Comparison of ENCODE assay signal across 23 cellular contexts in genomic region chr12:83700858-83701257, GRCh38.
A peak's percentile ranks its signal among the peaks of the same experiment; 100 is the strongest.
DNase-seq lines count a peak whose midpoint lies in the region; ATAC-seq and TF ChIP-seq lines count a peak whose summit lies in the region.
"Had no signal": no experiment of that assay in that cellular context is flagged by ENCODE, and none has a peak within 500 bp of the region (broad histone marks: within the 10 kb centered on the region; RNA-seq: fewer than 3 reads in every experiment).

No MANE protein-coding gene starts in this region.

- H3K79me1 ChIP-seq in IMR-90 (ENCODE audit: low read depth in 1 of 2, low read length in 2 of 2) = no peaks in the 10 kb centered on the region

- no peak overlapping the region for H4K8ac ChIP-seq in IMR-90 (ENCODE audit: low read depth in 2 of 2, low read length in 2 of 2)

- H4K5ac ChIP-seq in IMR-90 (ENCODE audit: low read depth, low read length) = no peak overlapping the region

- no peak overlapping the region for H3K27ac ChIP-seq in IMR-90 (ENCODE audit: insufficient read depth, low read length)
- H3K27ac ChIP-seq: gastroesophageal sphincter, KMS-11, RWPE1, SK-N-MC, suprapubic skin had no signal

- in situ Hi-C loops in Caki2 (cut with HindIII; ENCODE audit: low pct_unique_long_range_greater_than_20kb, low sequenced_read_pairs) (no loop called here), IMR-90 (cut with MboI; ENCODE audit: low sequenced_read_pairs) (no loop called here), astrocyte of the spinal cord (cut with HindIII; ENCODE audit: low sequenced_read_pairs) (no loop called here)

- no peak for TF ChIP-seq POLR2A in IMR-90 (IDR thresholded peaks at IDR 0.05; ENCODE audit: low read depth, low read length)

- no peak overlapping the region for H3K56ac ChIP-seq in IMR-90 (ENCODE audit: extremely low read depth, insufficient read depth, low read length)

- H3K23ac ChIP-seq in IMR-90 (ENCODE audit: low read depth, low read length) = no peak overlapping the region

- POLR2A ChIA-PET in IMR-90 (lab: Charles Lee; ENCODE audit: unreplicated experiment) = no interaction called here

- no peaks in the 10 kb centered on the region for H3K36me3 ChIP-seq in IMR-90 (ENCODE audit: control insufficient read depth, insufficient read depth, low read length)
- H3K36me3 ChIP-seq: gastroesophageal sphincter, suprapubic skin had no signal

- no peak overlapping the region for H2BK15ac ChIP-seq in IMR-90 (ENCODE audit: low read depth, low read length)

- H2BK120ac ChIP-seq in IMR-90 (ENCODE audit: low read depth, low read length) = no peak overlapping the region

- H3K9me3 ChIP-seq in IMR-90 (ENCODE audit: control insufficient read depth, insufficient read depth, low read length) = 0 out of 2 replicates have a peak, but pooled peaks cover 2% of the 10 kb centered on the region
- H3K9me3 ChIP-seq: gastroesophageal sphincter had no signal

- dilution Hi-C loops in IMR-90 (cut with HindIII; ENCODE audit: low sequenced_read_pairs, unreplicated experiment) = no loop called here

- no peaks in the 10 kb centered on the region for H3K4me1 ChIP-seq in IMR-90 (ENCODE audit: control insufficient read depth, insufficient read depth, low read length)
- H3K4me1 ChIP-seq: gastroesophageal sphincter, suprapubic skin had no signal

- H3K4me2 ChIP-seq in IMR-90 (ENCODE audit: low read depth, low read length) = no peak overlapping the region
- H3K4me2 ChIP-seq: KMS-11 had no signal

- H3K14ac ChIP-seq in IMR-90 (replicated peaks; ENCODE audit: low read depth, low read length) = no peak overlapping the region

- H3K4ac ChIP-seq in IMR-90 (ENCODE audit: low read depth, low read length) = no peak overlapping the region

- no TSS peak for BruUV-seq in IMR-90 (replicated peaks; lab: Mats Ljungman, UMichigan)

- TF ChIP-seq CTCF in IMR-90 (conservative IDR thresholded peaks at IDR 0.05; ENCODE audit: low read depth, low read length) (no peak), astrocyte of the spinal cord (IDR thresholded peaks at IDR 0.05; ENCODE audit: low read depth, low read length) (no peak), foreskin fibroblast (IDR thresholded peaks at IDR 0.05; ENCODE audit: low read depth, low read length) (no peak)

- no peak for TF ChIP-seq RAD21 in IMR-90 (IDR thresholded peaks at IDR 0.05; ENCODE audit: low read length)

- ATAC-seq in IMR-90 (ENCODE audit: low read depth) = no peak
- ATAC-seq: gastroesophageal sphincter; right cardiac atrium; stimulated activated naive B cell treated with anti-CD40 and anti-IgM and Interleukin-4, amounts not matched to agents 10 μg/mL and 1 μg/mL and 100 μg/mL, for 72 hours had no signal

- CTCF ChIA-PET in IMR-90 (lab: Yijun Ruan, JAX) = no interaction called here

- intact Hi-C loops in IMR-90 (cut with micrococcal nuclease) = no loop called here

- H2AK5ac ChIP-seq in IMR-90 (ENCODE audit: low read depth, low read length) = no peak overlapping the region

- no peaks in the 10 kb centered on the region for H3K9me1 ChIP-seq in IMR-90 (ENCODE audit: insufficient read depth, low read length)

- H3K27me3 ChIP-seq in IMR-90 (ENCODE audit: control insufficient read depth, insufficient read depth, low read length) = no peaks in the 10 kb centered on the region
- H3K27me3 ChIP-seq: gastroesophageal sphincter, suprapubic skin had no signal

- peak overlapping the region; percentile 26 for H2BK5ac ChIP-seq in IMR-90 (ENCODE audit: low read depth, low read length, poor library complexity, severe bottlenecking)

- no CpG with 5 or more reads among the region's 2 CpGs for WGBS in IMR-90 (ENCODE audit: extremely low coverage in 2 of 2, insufficient read length in 1 of 2), 2 experiments

- H2AK9ac ChIP-seq in IMR-90 (replicated peaks; ENCODE audit: low read depth, low read length, poor library complexity) = no peak overlapping the region

- H3K4me3 ChIP-seq in IMR-90 (ENCODE audit: insufficient read depth, low read depth, low read length) (no peak overlapping the region), astrocyte of the spinal cord (ENCODE audit: low read depth, low read length) (no peak overlapping the region), foreskin fibroblast (ENCODE audit: low read depth in 1 of 2, low read length in 2 of 2) (no peak overlapping the region)
- H3K4me3 ChIP-seq: gastroesophageal sphincter, SK-N-MC, suprapubic skin had no signal

- H4K91ac ChIP-seq in IMR-90 (ENCODE audit: insufficient read depth, low read depth, low read length) = no peak overlapping the region

- H2BK20ac ChIP-seq in IMR-90 (ENCODE audit: low read depth, low read length) = no peak overlapping the region

- no peak overlapping the region for H2AFZ ChIP-seq in IMR-90 (replicated peaks; ENCODE audit: low read length, poor library complexity)

- DNase-seq in Caki2 (ENCODE audit: low read depth) (peak; percentile 34), IMR-90 (no peak), astrocyte of the spinal cord (ENCODE audit: low read depth, low spot score) (peak; percentile 15), foreskin fibroblast (peak; percentile 1 to 50), C1 segment of cervical spinal cord (lab: John Stamatoyannopoulos, UW) (no peak), NCI-H1694 (lab: John Stamatoyannopoulos, UW) (no peak), dermis blood vessel endothelial cell (no peak), DMS79 (lab: John Stamatoyannopoulos, UW) (no peak)
- DNase-seq: activated naive CD4-positive, alpha-beta T cell treated with anti-CD3 and anti-CD28 coated beads, Interleukin-2, amount 10 ng/mL, durations not matched to agents 7 days and 5 days; COR-L47; islet precursor cell; NCI-H146; NCI-H524 treated with DMSO at 0.1 percent for 48 hours; nephron progenitor cell; right cardiac atrium; stimulated activated CD4-positive, alpha-beta T cell treated with anti-CD3 and anti-CD28 coated beads, Interleukin-12 subunit alpha, Interleukin-12 subunit beta, amount 100 ng/mL, for 4 hours; stimulated activated CD4-positive, alpha-beta T cell treated with anti-CD3 and anti-CD28 coated beads, Interleukin-4, amount 100 ng/mL, for 24 hours; stimulated activated naive B cell treated with anti-CD40 and anti-IgM and Interleukin-4, amounts not matched to agents 10 μg/mL and 1 μg/mL and 100 μg/mL, for 72 hours had no signal

- H3K9ac ChIP-seq in IMR-90 (ENCODE audit: low read depth, low read length) = no peak overlapping the region
- H3K9ac ChIP-seq: KMS-11 had no signal

- H4K20me1 ChIP-seq in IMR-90 (ENCODE audit: insufficient read depth, low read length) = no peaks in the 10 kb centered on the region

- H3K18ac ChIP-seq in IMR-90 (ENCODE audit: low read depth, low read length) = no peak overlapping the region

TF ChIP-seq in IMR-90, 13 proteins besides CTCF, POLR2A, EP300 and RAD21:
- TF ChIP-seq BHLHE40 (IDR thresholded peaks at IDR 0.05; ENCODE audit: low read depth, low read length) (no peak), RFX5 (IDR thresholded peaks at IDR 0.05; ENCODE audit: low read depth, low read length) (no peak), CEBPB (IDR thresholded peaks at IDR 0.05; ENCODE audit: low read depth, low read length) (no peak), RCOR1 (IDR thresholded peaks at IDR 0.05; ENCODE audit: insufficient replicate concordance, low read length) (no peak), NFE2L2 (IDR thresholded peaks at IDR 0.05; ENCODE audit: low read depth, low read length) (no peak), SMC3 (IDR thresholded peaks at IDR 0.05; ENCODE audit: low read depth, low read length) (no peak), MAZ (IDR thresholded peaks at IDR 0.05; ENCODE audit: borderline replicate concordance, low read depth, low read length) (no peak), MAFK (IDR thresholded peaks at IDR 0.05; ENCODE audit: low read depth, low read length) (no peak), CHD1 (IDR thresholded peaks at IDR 0.05; ENCODE audit: low read depth, low read length) (no peak), ELK1 (IDR thresholded peaks at IDR 0.05; ENCODE audit: borderline replicate concordance, low read depth, low read length) (no peak), FOS (IDR thresholded peaks at IDR 0.05; ENCODE audit: low read depth, low read length) (no peak), MXI1 (IDR thresholded peaks at IDR 0.05; ENCODE audit: borderline replicate concordance, low read depth, low read length) (no peak), USF2 (IDR thresholded peaks at IDR 0.05; ENCODE audit: low read depth, low read length) (no peak)

Comparison
In these comparisons a context has a peak if more than half of its experiments do, and no peak if none do; other contexts are left out.
1. DNase-seq: peak in Caki2 (single experiment), astrocyte of the spinal cord (single experiment) and foreskin fibroblast (2 of 2); none in IMR-90 (single experiment), C1 segment of cervical spinal cord (0 of 14), NCI-H1694 (single experiment), dermis blood vessel endothelial cell (single experiment) and DMS79 (single experiment).